2 cellular contexts compared by ENCODE assay signal in genomic region chr12:6542209-6543009, GRCh38.
TF ChIP-seq lines count a peak whose summit lies in the region.

No MANE protein-coding gene starts in this region.

TF ChIP-seq in WTC11, 78 proteins besides CTCF, POLR2A, EP300 and RAD21:
- TF ChIP-seq ZNF671 (CRISPR knock-in tag; IDR thresholded peaks at IDR 0.05) (no peak), ATF1 (CRISPR knock-in tag; IDR thresholded peaks at IDR 0.05) (no peak), GABPB1 (CRISPR knock-in tag; IDR thresholded peaks at IDR 0.05) (peak; percentile 48; the same call in 1 of the 2 replicates), TCF7 (CRISPR knock-in tag; IDR thresholded peaks at IDR 0.05; ENCODE audit: low read depth) (no peak)
TF ChIP-seq in WTC11: peak in this region for 1.

TF ChIP-seq in HepG2, 621 proteins besides CTCF, POLR2A, EP300 and RAD21 (continues in another document):
- TF ChIP-seq PBX2 (CRISPR knock-in tag; IDR thresholded peaks at IDR 0.05) (no peak), TMF1 (CRISPR knock-in tag; IDR thresholded peaks at IDR 0.05; ENCODE audit: low read depth) (no peak), ZNF792 (CRISPR knock-in tag; IDR thresholded peaks at IDR 0.05) (peak; percentile 60; the same call in 1 of the 2 replicates), WIZ (CRISPR knock-in tag; IDR thresholded peaks at IDR 0.05) (no peak), TEF (CRISPR knock-in tag; IDR thresholded peaks at IDR 0.05) (no peak), BCL3 (CRISPR knock-in tag; IDR thresholded peaks at IDR 0.05) (peak; percentile 72; the same call in 1 of the 2 replicates), ZNF607 (CRISPR knock-in tag; IDR thresholded peaks at IDR 0.05; ENCODE audit: borderline replicate concordance) (peak; percentile 68; the same call in 1 of the 2 replicates), ZNF772 (CRISPR knock-in tag; IDR thresholded peaks at IDR 0.05) (peak; percentile 61; the same call in 1 of the 2 replicates), PHB2 (IDR thresholded peaks at IDR 0.05; ENCODE audit: partially characterized antibody) (no peak), SMAD3 (CRISPR knock-in tag; IDR thresholded peaks at IDR 0.05) (peak; percentile 77; the same call in 1 of the 2 replicates), ZSCAN12 (CRISPR knock-in tag; IDR thresholded peaks at IDR 0.05) (no peak), HOXA5 (CRISPR knock-in tag; IDR thresholded peaks at IDR 0.05) (peak; percentile 54; the same call in 1 of the 2 replicates), RNF219 (CRISPR knock-in tag; IDR thresholded peaks at IDR 0.05) (no peak), PAXIP1 (CRISPR knock-in tag; conservative IDR thresholded peaks at IDR 0.05) (peak; percentile 99), YY1 (IDR thresholded peaks at IDR 0.05; ENCODE audit: insufficient read depth, insufficient replicate concordance, low read depth, low read length) (peak; percentile 46), LCORL (IDR thresholded peaks at IDR 0.05) (no peak), LCORL (CRISPR knock-in tag; IDR thresholded peaks at IDR 0.05) (peak; percentile 62; the same call in 1 of the 2 replicates), KLF12 (CRISPR knock-in tag; IDR thresholded peaks at IDR 0.05; ENCODE audit: borderline replicate concordance) (peak; percentile 73; the same call in 1 of the 2 replicates), HNF4A (CRISPR knock-in tag; IDR thresholded peaks at IDR 0.05) (peak; percentile 98), ZNF382 (CRISPR knock-in tag; IDR thresholded peaks at IDR 0.05; ENCODE audit: borderline replicate concordance) (no peak), XRCC5 (optimal IDR thresholded peaks at IDR 0.05; ENCODE audit: low read length) (peak; percentile 83), TFAP4 (IDR thresholded peaks at IDR 0.05; ENCODE audit: borderline replicate concordance, low read depth) (peak; percentile 80; the same call in 1 of the 2 replicates), ZNF556 (CRISPR knock-in tag; IDR thresholded peaks at IDR 0.05; ENCODE audit: borderline replicate concordance) (no peak; the same call in 1 of the 2 replicates), ZNF136 (CRISPR knock-in tag; IDR thresholded peaks at IDR 0.05; ENCODE audit: low read depth) (0 out of 2 replicates have a peak, but pooled peaks have one; percentile 87), HMG20B (CRISPR knock-in tag; conservative IDR thresholded peaks at IDR 0.05) (no peak), CEBPG (CRISPR knock-in tag; IDR thresholded peaks at IDR 0.05) (0 out of 2 replicates have a peak, but pooled peaks have one; percentile 13), ZNF614 (CRISPR knock-in tag; IDR thresholded peaks at IDR 0.05; ENCODE audit: borderline replicate concordance) (0 out of 2 replicates have a peak, but pooled peaks have one; percentile 41), RXRB (CRISPR knock-in tag; IDR thresholded peaks at IDR 0.05; ENCODE audit: borderline replicate concordance) (peak; percentile 79; the same call in 1 of the 2 replicates), ZNF121 (CRISPR knock-in tag; IDR thresholded peaks at IDR 0.05) (no peak), ZSCAN9 (CRISPR knock-in tag; IDR thresholded peaks at IDR 0.05; ENCODE audit: borderline replicate concordance) (0 out of 2 replicates have a peak, but pooled peaks have one; percentile 57), ZNF7 (CRISPR knock-in tag; IDR thresholded peaks at IDR 0.05) (no peak)
- TF ChIP-seq, protein P1, sequence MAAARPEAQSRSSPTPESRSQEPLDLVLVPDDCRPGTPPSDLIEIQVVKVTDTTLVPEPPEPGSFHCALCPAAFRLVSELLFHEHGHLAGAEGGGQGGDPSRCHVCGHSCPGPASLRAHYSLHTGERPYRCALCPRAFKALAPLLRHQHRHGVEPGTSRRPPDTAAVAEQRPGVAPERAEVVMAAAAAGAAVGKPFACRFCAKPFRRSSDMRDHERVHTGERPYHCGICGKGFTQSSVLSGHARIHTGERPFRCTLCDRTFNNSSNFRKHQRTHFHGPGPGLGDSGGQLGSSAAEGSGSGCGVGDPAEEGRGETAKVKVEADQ (CRISPR knock-in tag; IDR thresholded peaks at IDR 0.05; ENCODE audit: borderline replicate concordance), result peak; percentile 64; the same call in 1 of the 2 replicates
- TF ChIP-seq, protein P2, sequence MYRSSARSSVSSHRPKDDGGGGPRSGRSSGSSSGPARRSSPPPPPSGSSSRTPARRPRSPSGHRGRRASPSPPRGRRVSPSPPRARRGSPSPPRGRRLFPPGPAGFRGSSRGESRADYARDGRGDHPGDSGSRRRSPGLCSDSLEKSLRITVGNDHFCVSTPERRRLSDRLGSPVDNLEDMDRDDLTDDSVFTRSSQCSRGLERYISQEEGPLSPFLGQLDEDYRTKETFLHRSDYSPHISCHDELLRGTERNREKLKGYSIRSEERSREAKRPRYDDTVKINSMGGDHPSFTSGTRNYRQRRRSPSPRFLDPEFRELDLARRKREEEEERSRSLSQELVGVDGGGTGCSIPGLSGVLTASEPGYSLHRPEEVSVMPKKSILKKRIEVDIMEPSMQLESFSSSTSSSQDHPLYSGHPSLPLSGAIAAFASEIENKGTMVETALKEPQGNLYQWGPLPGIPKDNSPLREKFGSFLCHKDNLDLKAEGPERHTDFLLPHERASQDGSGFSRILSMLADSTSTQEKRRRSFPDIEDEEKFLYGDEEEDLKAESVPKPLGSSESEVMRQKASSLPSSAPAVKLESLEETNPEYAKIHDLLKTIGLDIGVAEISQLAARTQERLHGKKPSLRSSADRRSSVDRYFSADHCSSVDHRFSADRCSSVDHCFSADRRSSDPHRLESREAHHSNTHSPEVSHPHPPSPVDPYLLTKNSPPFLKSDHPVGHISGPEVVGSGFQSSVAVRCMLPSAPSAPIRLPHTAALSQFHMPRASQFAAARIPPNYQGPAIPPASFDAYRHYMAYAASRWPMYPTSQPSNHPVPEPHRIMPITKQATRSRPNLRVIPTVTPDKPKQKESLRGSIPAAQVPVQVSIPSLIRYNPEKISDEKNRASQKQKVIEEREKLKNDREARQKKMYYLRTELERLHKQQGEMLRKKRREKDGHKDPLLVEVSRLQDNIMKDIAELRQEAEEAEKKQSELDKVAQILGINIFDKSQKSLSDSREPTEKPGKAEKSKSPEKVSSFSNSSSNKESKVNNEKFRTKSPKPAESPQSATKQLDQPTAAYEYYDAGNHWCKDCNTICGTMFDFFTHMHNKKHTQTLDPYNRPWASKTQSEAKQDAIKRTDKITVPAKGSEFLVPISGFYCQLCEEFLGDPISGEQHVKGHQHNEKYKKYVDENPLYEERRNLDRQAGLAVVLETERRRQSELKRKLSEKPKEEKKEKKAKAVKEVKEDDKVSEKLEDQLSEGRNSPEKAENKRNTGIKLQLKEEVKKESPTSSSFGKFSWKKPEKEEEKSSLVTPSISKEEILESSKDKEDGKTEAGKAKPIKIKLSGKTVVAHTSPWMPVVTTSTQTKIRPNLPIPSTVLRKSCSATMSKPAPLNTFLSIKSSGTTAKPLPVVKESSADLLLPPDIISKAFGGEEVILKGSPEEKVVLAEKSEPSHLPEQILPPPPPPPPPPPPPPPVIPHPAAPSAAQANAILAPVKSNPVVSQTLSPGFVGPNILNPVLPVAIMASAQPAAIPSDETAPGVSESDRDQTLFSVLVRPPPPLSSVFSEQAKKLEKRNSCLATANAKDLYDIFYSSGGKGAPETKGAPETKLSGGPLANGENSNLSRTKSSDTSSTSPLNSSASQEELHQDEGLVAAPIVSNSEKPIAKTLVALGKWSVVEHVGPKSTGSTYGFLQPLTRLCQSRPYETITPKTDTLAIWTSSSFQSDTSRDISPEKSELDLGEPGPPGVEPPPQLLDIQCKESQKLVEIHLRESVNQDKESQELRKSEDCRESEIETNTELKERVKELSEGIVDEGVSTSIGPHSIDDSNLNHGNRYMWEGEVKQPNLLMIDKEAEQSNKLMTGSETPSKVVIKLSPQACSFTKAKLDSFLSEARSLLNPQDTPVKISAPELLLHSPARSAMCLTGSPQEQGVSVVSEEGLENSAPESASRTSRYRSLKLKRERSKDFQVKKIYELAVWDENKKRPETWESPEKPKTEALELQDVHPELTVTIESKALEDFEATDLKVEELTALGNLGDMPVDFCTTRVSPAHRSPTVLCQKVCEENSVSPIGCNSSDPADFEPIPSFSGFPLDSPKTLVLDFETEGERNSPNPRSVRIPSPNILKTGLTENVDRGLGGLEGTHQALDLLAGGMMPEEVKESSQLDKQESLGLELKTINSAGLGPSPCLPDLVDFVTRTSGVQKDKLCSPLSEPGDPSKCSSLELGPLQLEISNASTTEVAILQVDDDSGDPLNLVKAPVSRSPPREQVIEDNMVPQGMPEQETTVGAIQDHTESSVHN (CRISPR knock-in tag; IDR thresholded peaks at IDR 0.05), result no peak
- TF ChIP-seq, protein P3, sequence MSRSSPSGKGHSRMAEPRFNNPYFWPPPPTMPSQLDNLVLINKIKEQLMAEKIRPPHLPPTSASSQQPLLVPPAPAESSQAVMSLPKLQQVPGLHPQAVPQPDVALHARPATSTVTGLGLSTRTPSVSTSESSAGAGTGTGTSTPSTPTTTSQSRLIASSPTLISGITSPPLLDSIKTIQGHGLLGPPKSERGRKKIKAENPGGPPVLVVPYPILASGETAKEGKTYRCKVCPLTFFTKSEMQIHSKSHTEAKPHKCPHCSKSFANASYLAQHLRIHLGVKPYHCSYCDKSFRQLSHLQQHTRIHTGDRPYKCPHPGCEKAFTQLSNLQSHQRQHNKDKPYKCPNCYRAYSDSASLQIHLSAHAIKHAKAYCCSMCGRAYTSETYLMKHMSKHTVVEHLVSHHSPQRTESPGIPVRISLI (CRISPR knock-in tag; IDR thresholded peaks at IDR 0.05; ENCODE audit: borderline replicate concordance), result no peak
